14 cellular contexts compared by ENCODE assay signal in genomic region chr11:88480217-88480616, GRCh38.
A peak's percentile ranks its signal among the peaks of the same experiment; 100 is the strongest.
DNase-seq lines count a peak whose midpoint lies in the region; ATAC-seq and TF ChIP-seq lines count a peak whose summit lies in the region.
"Had no signal": no experiment of that assay in that cellular context is flagged by ENCODE, and none has a peak within 500 bp of the region (broad histone marks: within the 10 kb centered on the region; RNA-seq: fewer than 3 reads in every experiment).

No MANE protein-coding gene starts in this region.

- H4K20me1 ChIP-seq in fibroblast of lung (ENCODE audit: control insufficient read depth, extremely low read depth, insufficient read depth, low read length), result no peaks in the 10 kb centered on the region

- no peaks in the 10 kb centered on the region for H3K36me3 ChIP-seq in fibroblast of lung (ENCODE audit: control insufficient read depth, insufficient read depth, low read length)
- H3K36me3 ChIP-seq: upper lobe of right lung had no signal

- no peaks in the 10 kb centered on the region for H3K9me3 Mint-ChIP-seq in effector memory CD8-positive, alpha-beta T cell
- H3K9me3 Mint-ChIP-seq: brain had no signal

- POLR2A ChIA-PET in RWPE1 (lab: Yijun Ruan, JAX; ENCODE audit: low non-redundant PET), result no interaction called here

- no peak overlapping the region for H3K9ac ChIP-seq in fibroblast of lung (ENCODE audit: insufficient read depth, low read length)

- no peaks in the 10 kb centered on the region for H3K27me3 ChIP-seq in fibroblast of lung (ENCODE audit: control insufficient read depth, insufficient read depth, low read length)
- H3K27me3 ChIP-seq: upper lobe of right lung had no signal

- TF ChIP-seq POLR2A in erythroblast (IDR thresholded peaks at IDR 0.05; ENCODE audit: low read length), result no peak

- no peaks in the 10 kb centered on the region for H3K36me3 Mint-ChIP-seq in effector memory CD8-positive, alpha-beta T cell (ENCODE audit: insufficient read depth)
- H3K36me3 Mint-ChIP-seq: brain had no signal

- H3K4me2 ChIP-seq in fibroblast of lung (ENCODE audit: extremely low read depth, insufficient read depth, low read length), result no peak overlapping the region

- no peak overlapping the region for H2AFZ ChIP-seq in fibroblast of lung (ENCODE audit: low read length)

- no peak overlapping the region for H3K27ac Mint-ChIP-seq in effector memory CD8-positive, alpha-beta T cell

- no peaks in the 10 kb centered on the region for H3K79me2 ChIP-seq in fibroblast of lung (ENCODE audit: control insufficient read depth, insufficient read depth, low read length)

- H3K4me1 Mint-ChIP-seq in effector memory CD8-positive, alpha-beta T cell (ENCODE audit: low read depth in 2 of 2), result peaks cover 4 to 5% of the 10 kb centered on the region in 2 donors

- H3K27ac ChIP-seq in RWPE1 (no peak overlapping the region), fibroblast of lung (ENCODE audit: insufficient read depth, low read length) (peak overlapping the region; percentile 15)
- H3K27ac ChIP-seq: upper lobe of right lung had no signal

- peaks cover 17% of the 10 kb centered on the region for H3K4me1 ChIP-seq in fibroblast of lung (ENCODE audit: control insufficient read depth, extremely low read depth, insufficient read depth, low read length)

- no peak overlapping the region for H3K4me3 ChIP-seq in fibroblast of lung (replicated peaks in 1 of 4; ENCODE audit: control extremely low read depth in 1 of 4, insufficient read depth in 1 of 4, low read depth in 3 of 4, low read length in 4 of 4)
- H3K4me3 ChIP-seq in retinal pigment epithelial cell (ENCODE audit: low read length), result no peak overlapping the region
- H3K4me3 ChIP-seq: lung, upper lobe of right lung had no signal

- H3K4me3 Mint-ChIP-seq in effector memory CD8-positive, alpha-beta T cell, result no peak overlapping the region
- H3K4me3 Mint-ChIP-seq: brain had no signal

- H3K9me3 ChIP-seq in fibroblast of lung (ENCODE audit: control insufficient read depth, insufficient read depth, low read depth, low read length), result no peaks in the 10 kb centered on the region
- H3K9me3 ChIP-seq: upper lobe of right lung had no signal

- DNase-seq in GM04503 (ENCODE audit: low read depth) (peak; percentile 99), RWPE1 (ENCODE audit: low spot score) (peak; percentile 34), fibroblast of lung (ENCODE audit: low read depth in 2 of 2) (peak; percentile 75 to 93), retinal pigment epithelial cell (ENCODE audit: low read depth) (peak; percentile 62), erythroblast (lab: John Stamatoyannopoulos, UW) (no peak)
- no peak for DNase-seq in effector memory CD8-positive, alpha-beta T cell
- DNase-seq: DMS53, NCI-H1417 treated with DMSO at 0.1 percent for 48 hours, retina, upper lobe of right lung had no signal

- CTCF ChIA-PET in RWPE1 (lab: Yijun Ruan, JAX), result interaction anchor here (0.6 kb wide), 1 partner anchor 278 kb away, joined by 3 read pairs; no protein-coding TSS in a partner anchor

- no peak for ATAC-seq in GM19467 (IDR thresholded peaks at IDR 0.05; ENCODE audit: unreplicated experiment)
- no peak for ATAC-seq in effector memory CD8-positive, alpha-beta T cell (replicated peaks)
- no peak for ATAC-seq in HG02885 (IDR thresholded peaks at IDR 0.05; ENCODE audit: poor library complexity, unreplicated experiment)
- ATAC-seq: upper lobe of right lung had no signal

- peaks cover 0 to 6% of the 10 kb centered on the region in 2 donors for H3K27me3 Mint-ChIP-seq in effector memory CD8-positive, alpha-beta T cell
- H3K27me3 Mint-ChIP-seq: brain had no signal

- TF ChIP-seq CTCF in RWPE1 (conservative IDR thresholded peaks at IDR 0.05; ENCODE audit: low read depth) (no peak), fibroblast of lung (conservative IDR thresholded peaks at IDR 0.05 in 1 of 2, IDR thresholded peaks at IDR 0.05 in 1 of 2; ENCODE audit: low read depth in 1 of 2, low read length in 2 of 2) (no peak), retinal pigment epithelial cell (conservative IDR thresholded peaks at IDR 0.05; ENCODE audit: low read depth, low read length) (no peak)

Comparison
In these comparisons a context has a peak if more than half of its experiments do, and no peak if none do; other contexts are left out.
1. DNase-seq: peak in GM04503 (single experiment), RWPE1 (single experiment), fibroblast of lung (2 of 2) and retinal pigment epithelial cell (single experiment); none in effector memory CD8-positive, alpha-beta T cell (0 of 3) and erythroblast (0 of 2).